4 cellular contexts compared by ENCODE assay signal in genomic region chr12:53202316-53202715, GRCh38. TPM values are rescaled to one million over a fixed set of nuclear protein-coding genes. Genes with fewer than 3 reads are reported as not detected.
"Had no signal": no experiment of that assay in that cellular context is flagged by ENCODE, and none has a peak within 500 bp of the region (broad histone marks: within the 10 kb centered on the region; RNA-seq: fewer than 3 reads in every experiment).

No MANE protein-coding gene starts in this region.

RNA-seq across cellular contexts. Expression of gene ITGB7, which starts 4.7 kb away (rescaled TPM):
- total RNA-seq: endothelial cell of umbilical vein, occipital lobe had no signal
- polyA plus RNA-seq: hepatocyte, neural cell had no signal
